ENCODE assay signal across 13 cellular contexts in the genomic region with DNA sequence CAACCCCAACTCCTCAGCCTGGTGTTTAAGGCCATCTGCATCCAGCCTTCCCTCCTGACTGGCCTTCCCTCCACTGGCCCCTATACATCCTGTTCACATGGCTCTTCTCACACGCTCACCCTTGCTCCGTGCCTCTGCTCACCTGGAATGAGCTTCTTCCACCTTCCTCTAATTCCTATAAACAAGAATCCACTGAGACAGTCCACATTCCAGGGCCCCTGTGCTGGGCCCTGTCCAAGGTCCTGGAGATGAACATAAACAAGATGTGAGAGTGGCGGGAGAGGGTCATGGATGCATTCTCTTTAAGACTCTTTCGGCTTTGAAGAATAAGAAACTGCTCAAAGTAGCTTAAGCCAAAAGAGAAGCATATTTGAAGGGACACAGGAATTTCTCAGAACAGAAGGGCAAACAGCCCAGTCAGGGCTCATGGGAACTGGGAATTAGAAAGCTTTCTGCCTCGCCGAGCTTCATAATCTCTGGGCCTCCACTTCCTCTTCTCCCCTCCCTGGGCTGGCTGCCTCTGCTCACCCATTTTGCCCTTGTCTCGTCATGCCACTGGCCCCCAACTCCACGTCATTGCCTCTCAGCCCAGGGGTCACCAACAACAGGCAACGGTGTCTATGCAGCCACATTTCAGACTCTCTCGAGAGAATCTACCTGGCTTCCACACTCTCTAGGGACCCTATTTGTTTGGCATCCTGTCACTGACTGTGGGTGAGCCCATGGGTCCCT. TPM values are rescaled to one million over a fixed set of nuclear protein-coding genes. Genes with fewer than 3 reads are reported as not detected.
A peak's percentile ranks its signal among the peaks of the same experiment; 100 is the strongest.
DNase-seq lines count a peak whose midpoint lies in the region; ATAC-seq and TF ChIP-seq lines count a peak whose summit lies in the region.
"Had no signal": no experiment of that assay in that cellular context is flagged by ENCODE, and none has a peak within 500 bp of the region (broad histone marks: within the 10 kb centered on the region; RNA-seq: fewer than 3 reads in every experiment).

No MANE protein-coding gene starts in this region.

- no peak overlapping the region for H4K8ac ChIP-seq in mesenchymal stem cell (ENCODE audit: low read length)

- 45% methylated on average over 10 of the region's 10 CpGs for WGBS in mesenchymal stem cell

- H3K14ac ChIP-seq in mesenchymal stem cell (ENCODE audit: low read length in 2 of 2), result no peak overlapping the region

- no peaks in the 10 kb centered on the region for H4K20me1 ChIP-seq in DND-41 (ENCODE audit: insufficient read depth, low read length)

- H2BK5ac ChIP-seq in mesenchymal stem cell (ENCODE audit: low read depth, low read length, poor library complexity, severe bottlenecking), result no peak overlapping the region

- no peaks in the 10 kb centered on the region for H3K4me1 ChIP-seq in DND-41 (ENCODE audit: insufficient read depth, low read length)
- peaks cover 2% of the 10 kb centered on the region for H3K4me1 ChIP-seq in mesenchymal stem cell (ENCODE audit: control insufficient read depth, insufficient read depth, low read depth, low read length)

- H3K9me3 ChIP-seq in DND-41 (ENCODE audit: insufficient read depth, low read length, severe bottlenecking) (no peaks in the 10 kb centered on the region), mesenchymal stem cell (ENCODE audit: control insufficient read depth, low read length) (no peaks in the 10 kb centered on the region)

- H3K4me3 ChIP-seq in DND-41 (ENCODE audit: low read depth in 1 of 2, low read length in 2 of 2), result no peak overlapping the region
- no peak overlapping the region for H3K4me3 ChIP-seq in cardiac fibroblast (replicated peaks in 1 of 2; ENCODE audit: low read depth in 2 of 2, low read length in 2 of 2)
- H3K4me3 ChIP-seq in mesenchymal stem cell (ENCODE audit: insufficient read depth in 1 of 2, low read depth in 1 of 2, low read length in 2 of 2), result no peak overlapping the region

- H3K27me3 ChIP-seq in DND-41 (ENCODE audit: insufficient read depth, low read length, poor library complexity) (peaks cover 2% of the 10 kb centered on the region), mesenchymal stem cell (ENCODE audit: control insufficient read depth in 1 of 2, insufficient read depth in 1 of 2, low read length in 2 of 2) (peaks cover 4 to 45% of the 10 kb centered on the region in 2 experiments)

- no peak for TF ChIP-seq CTCF in DND-41 (IDR thresholded peaks at IDR 0.05; ENCODE audit: borderline replicate concordance, extremely low read depth, low read length, poor library complexity, severe bottlenecking)
- no peak for TF ChIP-seq CTCF in cardiac fibroblast (IDR thresholded peaks at IDR 0.05; ENCODE audit: low read depth, low read length)

- H2BK12ac ChIP-seq in mesenchymal stem cell (ENCODE audit: low read length in 2 of 2), result no peak overlapping the region

- no peak overlapping the region for H3K4me2 ChIP-seq in DND-41 (ENCODE audit: insufficient read depth, low read length)
- H3K4me2 ChIP-seq in mesenchymal stem cell (ENCODE audit: low read length, poor library complexity, severe bottlenecking), result no peak overlapping the region

- ATAC-seq in DND-41 (ENCODE audit: insufficient read depth, low read depth), result peak; percentile 54; the same call in 2 of the 3 replicates
- no peak for ATAC-seq in HG02885 (IDR thresholded peaks at IDR 0.05; ENCODE audit: poor library complexity, unreplicated experiment)

- H3K4ac ChIP-seq in mesenchymal stem cell (ENCODE audit: low read depth in 1 of 2, low read length in 2 of 2), result no peak overlapping the region

- no peaks in the 10 kb centered on the region for H3K79me2 ChIP-seq in DND-41 (ENCODE audit: insufficient read depth, low read length)

- no peak overlapping the region for H3K23ac ChIP-seq in mesenchymal stem cell (ENCODE audit: low read length in 2 of 2)

- H3K27ac ChIP-seq in DND-41 (ENCODE audit: low read length) (no peak overlapping the region), mesenchymal stem cell (ENCODE audit: low read length, poor library complexity, severe bottlenecking) (no peak overlapping the region)

- no peak overlapping the region for H2BK120ac ChIP-seq in mesenchymal stem cell (ENCODE audit: low read depth, low read length)

- H2AK5ac ChIP-seq in mesenchymal stem cell (ENCODE audit: low read length, severe bottlenecking), result no peak overlapping the region

- H4K91ac ChIP-seq in mesenchymal stem cell (ENCODE audit: low read length), result no peak overlapping the region

- H2BK15ac ChIP-seq in mesenchymal stem cell (ENCODE audit: low read depth, poor library complexity, severe bottlenecking), result no peak overlapping the region

- H3K9ac ChIP-seq in DND-41 (ENCODE audit: low read depth, low read length), result no peak overlapping the region
- no peak overlapping the region for H3K9ac ChIP-seq in mesenchymal stem cell (ENCODE audit: low read length)

- DNase-seq in DND-41 (peak; percentile 33), M059J (ENCODE audit: low read depth) (peak; percentile 35), cardiac fibroblast (ENCODE audit: low read depth in 2 of 2) (peak; percentile 33 to 34), mesenchymal stem cell (peak; percentile 43), UCSD-AML1 (lab: John Stamatoyannopoulos, UW; ENCODE audit: unreplicated experiment) (no peak)
- no peak for DNase-seq in activated CD4-positive, alpha-beta T cell treated with anti-CD3 and anti-CD28 coated beads, Interleukin-2, amount 50 U/mL, for 4 hours
- no peak for DNase-seq in stimulated activated naive CD4-positive, alpha-beta T cell (lab: John Stamatoyannopoulos, UW)
- DNase-seq: activated CD4-positive, alpha-beta memory T cell treated with anti-CD3 and anti-CD28 coated beads for 36 hours; glutamatergic neuron; GOT3; NCI-H1436 treated with DMSO at 0.1 percent for 48 hours; SHP77 treated with DMSO at 0.1 percent for 48 hours had no signal

- no peak overlapping the region for H3K18ac ChIP-seq in mesenchymal stem cell (ENCODE audit: low read depth in 1 of 2, low read length in 2 of 2)

- H3K36me3 ChIP-seq in DND-41 (ENCODE audit: insufficient read depth, low read length) (no peaks in the 10 kb centered on the region), mesenchymal stem cell (ENCODE audit: control insufficient read depth in 1 of 2, insufficient read depth in 2 of 2, low read depth in 1 of 2, low read length in 2 of 2) (no peaks in the 10 kb centered on the region)

- H2AFZ ChIP-seq in DND-41 (ENCODE audit: low read depth, low read length), result no peak overlapping the region
- H2AFZ ChIP-seq in mesenchymal stem cell (ENCODE audit: low read depth, low read length), result no peak overlapping the region

- no peaks in the 10 kb centered on the region for H3K79me1 ChIP-seq in mesenchymal stem cell (replicated peaks; ENCODE audit: low read length, poor library complexity, severe bottlenecking)

RNA-seq across cellular contexts. Expression of gene SPPL2C, which starts 13.5 kb away (rescaled TPM):
- not detected in 2 replicates for total RNA-seq in M059J (2014; rRNA removed; shearing (Covaris generic))
- not detected for polyA plus RNA-seq in mesenchymal stem cell (2013, experiment 1 of 2)
- not detected for polyA plus RNA-seq in mesenchymal stem cell (2013, experiment 2 of 2)
- total RNA-seq: activated CD4-positive, alpha-beta memory T cell treated with anti-CD3 and anti-CD28 coated beads for 36 hours had no signal

RNA-seq across cellular contexts. Expression of gene MAPT, which starts 36.2 kb away (rescaled TPM):
- 0.15 and 0.20 TPM in 2 replicates for total RNA-seq in M059J (2014; rRNA removed; shearing (Covaris generic))
- polyA plus RNA-seq in mesenchymal stem cell (2013, experiment 1 of 2), result 3.7 TPM
- 3.1 TPM for polyA plus RNA-seq in mesenchymal stem cell (2013, experiment 2 of 2)

Comparison
In these comparisons a context has a peak if more than half of its experiments do, and no peak if none do; other contexts are left out.
1. DNase-seq: peak in DND-41 (single experiment), M059J (single experiment), cardiac fibroblast (2 of 2) and mesenchymal stem cell (single experiment); none in activated CD4-positive, alpha-beta T cell treated with anti-CD3 and anti-CD28 coated beads, Interleukin-2, amount 50 U/mL, for 4 hours (0 of 2), stimulated activated naive CD4-positive, alpha-beta T cell (0 of 6) and UCSD-AML1 (single experiment).